8 cellular contexts compared by ENCODE assay signal in genomic region chr1:117606608-117607261, GRCh38. TPM values are rescaled to one million over a fixed set of nuclear protein-coding genes. Genes with fewer than 3 reads are reported as not detected.
DNase-seq lines count a peak whose midpoint lies in the region; ATAC-seq and TF ChIP-seq lines count a peak whose summit lies in the region.

No MANE protein-coding gene starts in this region.

- peak overlapping the region; percentile 90 for H3K4me2 ChIP-seq in PC-3 (ENCODE audit: low read length)

- intact Hi-C loops in PC-3 (cut with micrococcal nuclease) (loop anchor here (1.0 to 10.0 kb wide), 6 partner anchors 69 to 318 kb away; partner anchors contain the start of genes GDAP2, MAN1A2 and WDR3), Right ventricle myocardium inferior (cut with DNase I) (loop anchor here (2.0 to 5.0 kb wide), 2 partner anchors 66 to 146 kb away; no protein-coding TSS in a partner anchor), prostate gland (cut with DNase I) (loop anchor here (2.0 to 5.0 kb wide), 3 partner anchors 69 to 240 kb away; partner anchors contain the start of gene MAN1A2), aorta (cut with DNase I) (loop anchor here (5.0 to 10.0 kb wide), 7 partner anchors 69 to 484 kb away; partner anchors contain the start of gene TRIM45 (in 1 of the 2))

- peak; percentile 23 for TF ChIP-seq POLR2A in prostate gland (IDR thresholded peaks at IDR 0.05)

- H3K36me3 ChIP-seq in PC-3 (ENCODE audit: low read depth, low read length) (no peaks in the 10 kb centered on the region), prostate gland (no peaks in the 10 kb centered on the region), aorta (ENCODE audit: control insufficient read depth in 1 of 2, insufficient read depth in 2 of 2, low read length in 1 of 2) (no peaks in the 10 kb centered on the region)

- no peaks in the 10 kb centered on the region for H3K9me3 ChIP-seq in PC-3 (ENCODE audit: low read length)
- H3K9me3 ChIP-seq in prostate gland = no peaks in the 10 kb centered on the region
- no peaks in the 10 kb centered on the region for H3K9me3 ChIP-seq in aorta (ENCODE audit: control insufficient read depth, low read length)

- H3K4me1 ChIP-seq in PC-3 (ENCODE audit: insufficient read depth, low read length) (peaks cover 14% of the 10 kb centered on the region), prostate gland (replicated peaks) (peaks cover 11% of the 10 kb centered on the region), aorta (ENCODE audit: control insufficient read depth in 1 of 2, insufficient read depth in 2 of 2, low read length in 2 of 2) (no peaks in the 10 kb centered on the region)

- WGBS in prostate gland = under 1% methylated on average over 33 of the region's 45 CpGs
- WGBS in aorta, 2 donors = 1% methylated on average over 45 of the region's 45 CpGs

- BruUV-seq in PC-3 (replicated peaks; lab: Mats Ljungman, UMichigan) = no TSS peak

- no peaks in the 10 kb centered on the region for H4K20me1 ChIP-seq in PC-3 (ENCODE audit: low read length)

- TF ChIP-seq CTCF in PC-3 (conservative IDR thresholded peaks at IDR 0.05; ENCODE audit: low read depth, low read length) (no peak), prostate gland (IDR thresholded peaks at IDR 0.05) (no peak)

- H3K9ac ChIP-seq in PC-3 (ENCODE audit: low read length) = peak overlapping the region; percentile 63

- H3K27me3 ChIP-seq in PC-3 (ENCODE audit: low read length) (no peaks in the 10 kb centered on the region), prostate gland (replicated peaks; ENCODE audit: insufficient read depth) (no peaks in the 10 kb centered on the region), aorta (ENCODE audit: control insufficient read depth in 1 of 2, insufficient read depth in 2 of 2, low read length in 1 of 2) (no peaks in the 10 kb centered on the region)

- peak; percentile 25 for ATAC-seq in PC-3
- ATAC-seq in Right ventricle myocardium inferior = peak; percentile 2
- ATAC-seq in aorta (ENCODE audit: low FRiP score) = peak; percentile 47
- no peak for ATAC-seq in HG02870 (IDR thresholded peaks at IDR 0.05; ENCODE audit: unreplicated experiment)

- CTCF ChIA-PET in PC-3 (lab: Charles Lee) = interaction anchor here (0.8 kb wide), 1 partner anchor 147 kb away, joined by 3 read pairs; no protein-coding TSS in a partner anchor

- H3K27ac ChIP-seq in PC-3 (ENCODE audit: low read length) = peak overlapping the region; percentile 29
- peak overlapping the region; percentile 92 to 93 for H3K27ac ChIP-seq in prostate gland
- H3K27ac ChIP-seq in aorta (ENCODE audit: low read depth in 1 of 2, low read length in 2 of 2) = peak overlapping the region in 1 of 2 donors; percentile 80

- DNase-seq in NCI-H1417 (lab: John Stamatoyannopoulos, UW) (peak; percentile 50 to 64 (median 53)), NCI-H1417 treated with DMSO at 0.1 percent for 48 hours (lab: John Stamatoyannopoulos, UW) (no peak), PC-3 (peak; percentile 54), Right ventricle myocardium inferior (ENCODE audit: missing footprints) (peak; percentile 76), prostate gland (ENCODE audit: low spot score) (peak; percentile 44), aorta (peak; percentile 72 to 87)
- DNase-seq in activated effector memory CD4-positive, alpha-beta T cell treated with anti-CD3 and anti-CD28 coated beads, Interleukin-2, amount 50 U/mL, for 16 hours = peak; percentile 86

- 0 out of 2 replicates have a peak, but pooled peaks cover 3% of the 10 kb centered on the region for H3K79me2 ChIP-seq in PC-3 (ENCODE audit: low read length)

- peak overlapping the region; percentile 81 for H2AFZ ChIP-seq in PC-3 (ENCODE audit: low read length)

- POLR2A ChIA-PET in PC-3 (lab: Charles Lee; ENCODE audit: unreplicated experiment) = interaction anchor here (0.5 to 0.6 kb wide), 2 partner anchors 15 to 215 kb away, joined by 3 read pairs; no protein-coding TSS in a partner anchor

- no peaks in the 10 kb centered on the region for H3K9me2 ChIP-seq in PC-3 (replicated peaks; ENCODE audit: low read length)

- H3F3A ChIP-seq in PC-3 (ENCODE audit: low read length, unreplicated experiment) = no peaks in the 10 kb centered on the region

- H3K4me3 ChIP-seq in PC-3 (ENCODE audit: low read length) (peak overlapping the region; percentile 97), prostate gland (peak overlapping the region; percentile 75 to 81), aorta (ENCODE audit: low read length in 2 of 2) (peak overlapping the region; percentile 37 to 67)

RNA-seq across cellular contexts. Expression of gene TENT5C, which starts 0.9 kb away (rescaled TPM):
- total RNA-seq in PC-3 (2014; rRNA removed) (2.2 and 2.4 TPM in 2 replicates), Right ventricle myocardium inferior (18.7 TPM), prostate gland (10 to 100 TPM; 23.1 to 28.7 TPM), aorta (10 to 100 TPM in 1 of 2 donors, 1 to 10 TPM in 1; 6.8 to 17.7 TPM)
- polyA plus RNA-seq in aorta = 1 to 10 TPM; 1.0 to 1.4 TPM
